Comparison of ENCODE assay signal across 10 cellular contexts in the genomic region with DNA sequence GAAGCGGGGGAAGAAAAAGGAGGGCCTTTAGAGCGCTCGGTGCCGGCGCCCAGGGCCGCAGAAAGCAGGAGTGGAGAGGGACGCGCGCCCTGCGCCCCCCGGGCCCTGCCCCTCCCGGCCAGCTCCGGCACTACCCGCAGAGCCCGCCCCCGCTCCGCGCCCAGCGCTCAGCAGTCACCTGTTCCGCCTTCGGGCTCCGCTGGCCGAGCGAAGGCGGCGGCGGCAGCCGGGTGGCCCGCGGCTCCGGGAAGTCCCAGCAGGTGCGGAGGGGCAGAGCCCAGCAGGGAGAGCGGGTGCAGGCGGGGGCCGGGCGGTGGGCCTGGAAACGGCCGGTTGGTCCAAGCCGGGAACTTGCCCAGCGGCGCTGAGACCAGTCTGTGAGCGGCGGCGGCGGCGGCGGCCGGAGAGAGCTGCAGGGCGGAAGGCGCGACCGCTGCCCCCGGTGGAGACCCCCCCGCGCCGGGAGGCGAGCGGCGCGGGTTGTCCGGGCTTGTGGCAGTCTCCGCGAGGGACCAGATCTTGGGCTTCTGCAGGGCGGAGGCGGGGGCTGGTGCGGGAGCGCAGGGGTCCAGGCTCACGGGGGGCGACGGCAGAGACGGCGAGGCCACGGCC. TPM values are rescaled to one million over a fixed set of nuclear protein-coding genes. Genes with fewer than 3 reads are reported as not detected.
A peak's percentile ranks its signal among the peaks of the same experiment; 100 is the strongest.
DNase-seq lines count a peak whose midpoint lies in the region; ATAC-seq and TF ChIP-seq lines count a peak whose summit lies in the region.
"Had no signal": no experiment of that assay in that cellular context is flagged by ENCODE, and none has a peak within 500 bp of the region (broad histone marks: within the 10 kb centered on the region; RNA-seq: fewer than 3 reads in every experiment).

No MANE protein-coding gene starts in this region.

- peak overlapping the region; percentile 75 to 87 for H3K27ac ChIP-seq in left lung
- no peak overlapping the region for H3K27ac ChIP-seq in urinary bladder (ENCODE audit: low read depth)

- no peaks in the 10 kb centered on the region for H3K36me3 ChIP-seq in left lung
- H3K36me3 ChIP-seq in urinary bladder (ENCODE audit: insufficient read depth) = no peaks in the 10 kb centered on the region

- TF ChIP-seq CTCF in astrocyte of the spinal cord (IDR thresholded peaks at IDR 0.05; ENCODE audit: low read depth, low read length) (no peak), left lung (IDR thresholded peaks at IDR 0.05) (no peak)

- in situ Hi-C loops in astrocyte of the spinal cord (cut with HindIII; ENCODE audit: low sequenced_read_pairs) = loop anchor here (25.0 kb wide), 1 partner anchor 653 kb away; the partner anchor contains the start of gene IRX5

- no peaks in the 10 kb centered on the region for H3K9me3 ChIP-seq in left lung

- intact Hi-C loops in left lung (cut with DNase I) = loop anchor here (2.0 to 10.0 kb wide), 2 partner anchors 650 kb away; partner anchors contain the start of gene IRX5 (in 1 of the 2)

- H3K4me3 ChIP-seq in astrocyte of the spinal cord (ENCODE audit: low read depth, low read length) (peak overlapping the region; percentile 64), left lung (peak overlapping the region; percentile 47 to 53), urinary bladder (ENCODE audit: low read depth, low read length) (peak overlapping the region; percentile 16)

- H3K27me3 ChIP-seq in left lung = peaks cover 52 to 100% of the 10 kb centered on the region in 2 donors

- H3K4me1 ChIP-seq in left lung (peaks cover 0 to 39% of the 10 kb centered on the region in 2 donors), urinary bladder (ENCODE audit: insufficient read depth) (no peaks in the 10 kb centered on the region)

- ATAC-seq in left lung (no peak), GM19452 (IDR thresholded peaks at IDR 0.05; ENCODE audit: unreplicated experiment) (no peak)

- DNase-seq in activated effector memory CD4-positive, alpha-beta T cell treated with anti-CD3 and anti-CD28 coated beads, Interleukin-2, amount 50 U/mL, for 16 hours = peak; percentile 54
- DNase-seq in activated effector memory CD4-positive, alpha-beta T cell treated with Interleukin-2 at 50 U/mL for 16 hours = no peak
- DNase-seq in astrocyte of the spinal cord (ENCODE audit: low read depth, low spot score) = peak; percentile 6
- peak in 1 of 2 donors; percentile 75 for DNase-seq in left lung
- DNase-seq in putamen (ENCODE audit: low spot score) = no peak
- no peak for DNase-seq in NCI-H2081 treated with DMSO at 0.1 percent for 48 hours (lab: John Stamatoyannopoulos, UW)
- DNase-seq: DMS 273 treated with DMSO at 0.1 percent for 48 hours, T-helper 9 cell had no signal

- 1% methylated on average over 73 of the region's 73 CpGs for WGBS in urinary bladder

RNA-seq across cellular contexts. Expression of gene IRX3, which starts 2.2 kb away (rescaled TPM):
- total RNA-seq in left lung = 10 to 100 TPM; 40.7 to 42.0 TPM
- 1.3 TPM for total RNA-seq in urinary bladder
- polyA plus RNA-seq in urinary bladder = 1.2 TPM

Comparison
In these comparisons a context has a peak if more than half of its experiments do, and no peak if none do; other contexts are left out.
1. DNase-seq: peak in activated effector memory CD4-positive, alpha-beta T cell treated with anti-CD3 and anti-CD28 coated beads, Interleukin-2, amount 50 U/mL, for 16 hours (single experiment) and astrocyte of the spinal cord (single experiment); none in activated effector memory CD4-positive, alpha-beta T cell treated with Interleukin-2 at 50 U/mL for 16 hours (single experiment), putamen (single experiment) and NCI-H2081 treated with DMSO at 0.1 percent for 48 hours (single experiment).
2. RNA of gene IRX3, which starts 2.2 kb away (total RNA-seq): 40.7 to 42.0 TPM in left lung; 1.3 TPM in urinary bladder (single experiment); every median in the first group is over 10 times any median in the second.
3. Peak in every context shown above with its lines, with median percentiles within 50 percentile points of each other: H3K4me3 ChIP-seq.